In genomic region chr12:132449565-132450390, GRCh38 we compare ENCODE assay signal across 10 cellular contexts. TPM values are rescaled to one million over a fixed set of nuclear protein-coding genes. Genes with fewer than 3 reads are reported as not detected.
DNase-seq lines count a peak whose midpoint lies in the region; ATAC-seq, FAIRE-seq and TF ChIP-seq lines count a peak whose summit lies in the region.
"Had no signal": no experiment of that assay in that cellular context is flagged by ENCODE, and none has a peak within 500 bp of the region (broad histone marks: within the 10 kb centered on the region; RNA-seq: fewer than 3 reads in every experiment).

No MANE protein-coding gene starts in this region.

- intact Hi-C loops in mammary epithelial cell (cut with micrococcal nuclease): no loop called here
- intact Hi-C loops in ascending aorta (cut with DNase I): no loop called here
- intact Hi-C loops in left cardiac atrium (cut with DNase I): no loop called here

- no peaks in the 10 kb centered on the region for H3K27me3 ChIP-seq in CD8-positive, alpha-beta memory T cell (ENCODE audit: insufficient read depth, low read length, poor library complexity, severe bottlenecking)
- H3K27me3 ChIP-seq in WERI-Rb-1 (ENCODE audit: insufficient read depth, low read depth, severe bottlenecking): no peaks in the 10 kb centered on the region
- H3K27me3 ChIP-seq in mammary epithelial cell (ENCODE audit: insufficient read depth, low read length): no peaks in the 10 kb centered on the region
- H3K27me3 ChIP-seq in ascending aorta: no peaks in the 10 kb centered on the region

- peaks cover 0 to 2% (median 0%) of the 10 kb centered on the region in 3 donors for H3K36me3 Mint-ChIP-seq in CD8-positive, alpha-beta memory T cell

- peak; percentile 34 for ATAC-seq in HG02938 (IDR thresholded peaks at IDR 0.05; ENCODE audit: unreplicated experiment)
- ATAC-seq in left cardiac atrium: no peak
- ATAC-seq: heart left ventricle had no signal

- no peak overlapping the region for H3K4me2 ChIP-seq in mammary epithelial cell (ENCODE audit: insufficient read depth, low read depth, low read length)

- no peak overlapping the region for H3K9ac ChIP-seq in mammary epithelial cell (ENCODE audit: insufficient read depth, low read length)

- FAIRE-seq in GM19239 (lab: Jason Lieb, UNC): peak; percentile 98

- 84% methylated on average over 14 of the region's 21 CpGs for WGBS in mammary epithelial cell (ENCODE audit: low coverage, missing lambda C conversion rate)

- no peak overlapping the region for H2AFZ ChIP-seq in mammary epithelial cell (ENCODE audit: low read depth, low read length)

- peaks cover 0 to 10% of the 10 kb centered on the region in 2 donors for H3K27me3 Mint-ChIP-seq in CD8-positive, alpha-beta memory T cell

- CTCF ChIA-PET in CD8-positive, alpha-beta memory T cell (lab: Charles Lee): interaction anchor here (1.1 to 1.3 kb wide), 2 partner anchors 34 to 74 kb away, joined by 3 read pairs; no protein-coding TSS in a partner anchor
- CTCF ChIA-PET in mammary epithelial cell (lab: Charles Lee; ENCODE audit: low non-redundant PET): no interaction called here

- TF ChIP-seq CTCF in WERI-Rb-1 (IDR thresholded peaks at IDR 0.05; ENCODE audit: low read depth, low read length) (no peak), mammary epithelial cell (conservative IDR thresholded peaks at IDR 0.05 in 1 of 2, IDR thresholded peaks at IDR 0.05 in 1 of 2; ENCODE audit: extremely low read depth in 1 of 2, insufficient read depth in 1 of 2, low read depth in 1 of 2, low read length in 2 of 2) (no peak), ascending aorta (IDR thresholded peaks at IDR 0.05) (no peak)

- dilution Hi-C loops in mammary epithelial cell (cut with HindIII; ENCODE audit: low sequenced_read_pairs): loop anchor here (10.0 kb wide), 1 partner anchor 85 kb away; no protein-coding TSS in a partner anchor

- H3K36me3 ChIP-seq in CD8-positive, alpha-beta memory T cell (ENCODE audit: insufficient read depth, low read length): no peaks in the 10 kb centered on the region
- H3K36me3 ChIP-seq in WERI-Rb-1 (no peaks in the 10 kb centered on the region), mammary epithelial cell (ENCODE audit: insufficient read depth, low read length) (no peaks in the 10 kb centered on the region), ascending aorta (no peaks in the 10 kb centered on the region)
- H3K36me3 ChIP-seq: heart left ventricle had no signal

- in situ Hi-C loops in mammary epithelial cell (cut with MboI; ENCODE audit: low sequenced_read_pairs in 2 of 2): no loop called here

- H3K9me3 Mint-ChIP-seq in CD8-positive, alpha-beta memory T cell: peaks cover 0 to 3% (median 0%) of the 10 kb centered on the region in 5 donors

- no peaks in the 10 kb centered on the region for H4K20me1 ChIP-seq in mammary epithelial cell (ENCODE audit: insufficient read depth, low read length)

- no peaks in the 10 kb centered on the region for H3K79me2 ChIP-seq in mammary epithelial cell (ENCODE audit: insufficient read depth, low read length)

- H3K4me1 Mint-ChIP-seq in CD8-positive, alpha-beta memory T cell: peaks cover 28 to 33% (median 32%) of the 10 kb centered on the region in 3 donors

- H3K27ac Mint-ChIP-seq in CD8-positive, alpha-beta memory T cell: peak overlapping the region in 6 of 8 donors; percentile 51 to 90 (median 75)

- H3K4me3 Mint-ChIP-seq in CD8-positive, alpha-beta memory T cell: peak overlapping the region in 5 of 7 donors; percentile 24 to 67 (median 52)

- no peak overlapping the region for H3K27ac ChIP-seq in CD8-positive, alpha-beta memory T cell (ENCODE audit: low read depth, low read length)
- H3K27ac ChIP-seq in WERI-Rb-1: peak overlapping the region; percentile 96
- no peak overlapping the region for H3K27ac ChIP-seq in mammary epithelial cell (ENCODE audit: insufficient read depth, low read depth, low read length)
- no peak overlapping the region for H3K27ac ChIP-seq in ascending aorta
- H3K27ac ChIP-seq: heart left ventricle had no signal

- POLR2A ChIA-PET in CD8-positive, alpha-beta memory T cell (lab: Charles Lee): no interaction called here

- no peak overlapping the region for H3K4me3 ChIP-seq in CD8-positive, alpha-beta memory T cell (ENCODE audit: low read length)
- H3K4me3 ChIP-seq in WERI-Rb-1 (ENCODE audit: low read depth, low read length) (no peak overlapping the region), mammary epithelial cell (replicated peaks in 1 of 3; ENCODE audit: insufficient read depth in 1 of 3, low read depth in 2 of 3, low read length in 3 of 3) (no peak overlapping the region), ascending aorta (no peak overlapping the region)
- H3K4me3 ChIP-seq: heart left ventricle had no signal

- no peaks in the 10 kb centered on the region for H3K9me3 ChIP-seq in CD8-positive, alpha-beta memory T cell (ENCODE audit: low read length)
- no peaks in the 10 kb centered on the region for H3K9me3 ChIP-seq in WERI-Rb-1 (ENCODE audit: severe bottlenecking)
- no peaks in the 10 kb centered on the region for H3K9me3 ChIP-seq in mammary epithelial cell (replicated peaks; ENCODE audit: insufficient read depth, low read length)
- H3K9me3 ChIP-seq in ascending aorta: no peaks in the 10 kb centered on the region
- H3K9me3 ChIP-seq: heart left ventricle had no signal

- peak in 3 of 5 donors; percentile 55 to 57 (median 55) for DNase-seq in CD8-positive, alpha-beta memory T cell
- DNase-seq in GM19239 (ENCODE audit: insufficient read length, low spot score) (peak; percentile 66), WERI-Rb-1 (no peak), NCI-H128 (lab: John Stamatoyannopoulos, UW; ENCODE audit: unreplicated experiment) (no peak), mammary epithelial cell (no peak), ascending aorta (ENCODE audit: low spot score in 2 of 2) (no peak), left cardiac atrium (no peak)
- DNase-seq: central memory CD4-positive, alpha-beta T cell had no signal

- no TSS peak for BruUV-seq in mammary epithelial cell (replicated peaks; lab: Mats Ljungman, UMichigan)

- H3K4me1 ChIP-seq in CD8-positive, alpha-beta memory T cell (ENCODE audit: insufficient read depth, low read length): peaks cover 20% of the 10 kb centered on the region
- peaks cover 14% of the 10 kb centered on the region for H3K4me1 ChIP-seq in mammary epithelial cell (ENCODE audit: insufficient read depth, low read length)
- no peaks in the 10 kb centered on the region for H3K4me1 ChIP-seq in ascending aorta

RNA-seq across cellular contexts. Expression of gene FBRSL1, which starts 40.2 kb away (rescaled TPM):
- 10 to 100 TPM; 58.1 to 62.1 TPM for total RNA-seq in CD8-positive, alpha-beta memory T cell
- 1.4 TPM for polyA plus RNA-seq in CD8-positive, alpha-beta memory T cell
- total RNA-seq in mammary epithelial cell (10 to 100 TPM; 28.8 to 58.6 TPM), ascending aorta (40.7 TPM), left cardiac atrium (10 to 100 TPM; 46.7 to 49.4 TPM)
- polyA plus RNA-seq in mammary epithelial cell: 17.2 TPM
- 1.6 TPM for polyA minus RNA-seq in mammary epithelial cell

Comparison
In these comparisons a context has a peak if more than half of its experiments do, and no peak if none do; other contexts are left out.
1. DNase-seq: peak in CD8-positive, alpha-beta memory T cell (3 of 5) and GM19239 (single experiment); none in WERI-Rb-1 (single experiment), NCI-H128 (single experiment), mammary epithelial cell (single experiment), ascending aorta (0 of 2) and left cardiac atrium (single experiment).